28 cellular contexts compared by ENCODE assay signal in genomic region chr1:13968361-13968760, GRCh38.
"Had no signal": no experiment of that assay in that cellular context is flagged by ENCODE, and none has a peak within 500 bp of the region (broad histone marks: within the 10 kb centered on the region; RNA-seq: fewer than 3 reads in every experiment).

No MANE protein-coding gene starts in this region.

- H3K27me3 ChIP-seq: hepatocyte, neural progenitor cell, ovary, sigmoid colon, suprapubic skin, upper lobe of right lung had no signal

- H3K4me3 ChIP-seq: hepatocyte, left ventricle myocardium inferior, lung, neural progenitor cell, ovary, prostate gland, sigmoid colon, spleen, suprapubic skin, thoracic aorta, tibial artery, upper lobe of right lung had no signal

- DNase-seq: islet precursor cell; left ventricle myocardium inferior; mesendoderm; naive B cell; natural killer cell; nephron progenitor cell; occipital lobe; ovary; posterior cingulate gyrus; retina; right cardiac atrium; sigmoid colon; small intestine; spleen; stimulated activated CD4-positive, alpha-beta T cell treated with anti-CD3 and anti-CD28 coated beads, Interleukin-4, amount 100 ng/mL, for 24 hours; stimulated activated naive CD4-positive, alpha-beta T cell; tibial artery; trophoblast cell; upper lobe of right lung had no signal

- ATAC-seq: natural killer cell; right cardiac atrium; stimulated activated effector memory CD8-positive, alpha-beta T cell treated with anti-CD3 and anti-CD28 coated beads, Interleukin-12 subunit alpha, Interleukin-12 subunit beta, amount 100 ng/mL, for 72 hours; upper lobe of right lung had no signal

- H3K4me1 ChIP-seq: left ventricle myocardium inferior, neural progenitor cell, prostate gland, sigmoid colon, spleen, tibial artery, upper lobe of right lung had no signal

- H2AFZ ChIP-seq: hepatocyte, neural progenitor cell had no signal

- H3K36me3 ChIP-seq: left ventricle myocardium inferior, neural progenitor cell, neutrophil, ovary, prostate gland, sigmoid colon, spleen, suprapubic skin, thoracic aorta, tibial artery, upper lobe of right lung had no signal

- H3K9me3 ChIP-seq: neutrophil, ovary, prostate gland had no signal

- H3K9ac ChIP-seq: neural progenitor cell had no signal

- H3K4me2 ChIP-seq: hepatocyte, neural progenitor cell had no signal

- FAIRE-seq: small intestine, urothelium cell line had no signal

- H3K79me2 ChIP-seq: hepatocyte had no signal

- H3K27ac ChIP-seq: hepatocyte, left ventricle myocardium inferior, neural progenitor cell, neutrophil, ovary, prostate gland, sigmoid colon, spleen, suprapubic skin, thoracic aorta, tibial artery, upper lobe of right lung had no signal
